ENCODE assay signal across 17 cellular contexts in genomic region chr3:183259621-183260020, GRCh38. TPM values are rescaled to one million over a fixed set of nuclear protein-coding genes. Genes with fewer than 3 reads are reported as not detected.
DNase-seq lines count a peak whose midpoint lies in the region; ATAC-seq and TF ChIP-seq lines count a peak whose summit lies in the region.
"Had no signal": no experiment of that assay in that cellular context is flagged by ENCODE, and none has a peak within 500 bp of the region (broad histone marks: within the 10 kb centered on the region; RNA-seq: fewer than 3 reads in every experiment).

No MANE protein-coding gene starts in this region.

- H3K79me2 ChIP-seq in mammary epithelial cell (ENCODE audit: insufficient read depth, low read length), result peaks cover 96% of the 10 kb centered on the region

- intact Hi-C loops in MCF 10A (cut with micrococcal nuclease), result loop anchor here (10.0 kb wide), 1 partner anchor 65 kb away; no protein-coding TSS in a partner anchor
- intact Hi-C loops in mammary epithelial cell (cut with micrococcal nuclease), result no loop called here
- intact Hi-C loops in upper lobe of right lung (cut with DNase I), result no loop called here

- no peaks in the 10 kb centered on the region for H3K27me3 ChIP-seq in mammary epithelial cell (ENCODE audit: insufficient read depth, low read length)
- H3K27me3 ChIP-seq in upper lobe of right lung, result no peaks in the 10 kb centered on the region

- TF ChIP-seq CTCF in MCF 10A (IDR thresholded peaks at IDR 0.05; ENCODE audit: unreplicated experiment), result no peak
- TF ChIP-seq CTCF in mammary epithelial cell (conservative IDR thresholded peaks at IDR 0.05 in 1 of 2, IDR thresholded peaks at IDR 0.05 in 1 of 2; ENCODE audit: extremely low read depth in 1 of 2, insufficient read depth in 1 of 2, low read depth in 1 of 2, low read length in 2 of 2), result no peak
- no peak for TF ChIP-seq CTCF in chondrocyte (IDR thresholded peaks at IDR 0.05)
- no peak for TF ChIP-seq CTCF in nephron progenitor cell (IDR thresholded peaks at IDR 0.05)
- TF ChIP-seq CTCF in upper lobe of right lung (IDR thresholded peaks at IDR 0.05), result no peak
- no peak for TF ChIP-seq CTCF in glutamatergic neuron (IDR thresholded peaks at IDR 0.05; ENCODE audit: partially characterized antibody, unreplicated experiment)

- H3K27ac Mint-ChIP-seq in MCF 10A (ENCODE audit: low read depth, unreplicated experiment), result peak overlapping the region; percentile 75
- H3K27ac Mint-ChIP-seq in chondrocyte (ENCODE audit: unreplicated experiment), result peak overlapping the region; percentile 62
- H3K27ac Mint-ChIP-seq in nephron progenitor cell, result peak overlapping the region; percentile 74
- no peak overlapping the region for H3K27ac Mint-ChIP-seq in glutamatergic neuron (ENCODE audit: unreplicated experiment)
- H3K27ac Mint-ChIP-seq: natural killer cell treated with Interleukin-12 subunit alpha and Interleukin-12 subunit beta and Interleukin-15 and Interleukin-18, amount 100 ng/mL, for 72 hours had no signal

- peak; percentile 11 for ATAC-seq in upper lobe of right lung
- ATAC-seq in HG02840 (IDR thresholded peaks at IDR 0.05; ENCODE audit: low FRiP score, unreplicated experiment), result no peak
- ATAC-seq: natural killer cell treated with Interleukin-12 subunit alpha and Interleukin-12 subunit beta and Interleukin-15 and Interleukin-18, amount 100 ng/mL, for 72 hours had no signal

- POLR2A ChIA-PET in MCF 10A (lab: Yijun Ruan, JAX), result interaction anchor here (0.8 to 10.9 kb wide), 6 partner anchors 9 to 112 kb away, joined by 3 to 219 read pairs (median 24); no protein-coding TSS in a partner anchor

- H3K9me3 ChIP-seq in mammary epithelial cell (replicated peaks; ENCODE audit: insufficient read depth, low read length), result no peaks in the 10 kb centered on the region
- H3K9me3 ChIP-seq in upper lobe of right lung, result no peaks in the 10 kb centered on the region
- H3K9me3 ChIP-seq: HAP-1 had no signal

- H2AFZ ChIP-seq in mammary epithelial cell (ENCODE audit: low read depth, low read length), result no peak overlapping the region

- no TSS peak for BruUV-seq in MCF 10A (replicated peaks; lab: Mats Ljungman, UMichigan)
- BruUV-seq in mammary epithelial cell (replicated peaks; lab: Mats Ljungman, UMichigan), result no TSS peak

- H3K36me3 ChIP-seq in mammary epithelial cell (ENCODE audit: insufficient read depth, low read length) (peaks cover 12% of the 10 kb centered on the region), upper lobe of right lung (no peaks in the 10 kb centered on the region)
- H3K36me3 ChIP-seq: HAP-1 had no signal

- in situ Hi-C loops in mammary epithelial cell (cut with MboI; ENCODE audit: low sequenced_read_pairs in 2 of 2), result loop anchor here in 1 of 2 donors (10.0 kb wide), 1 partner anchor 125 kb away; no protein-coding TSS in a partner anchor

- H3K27me3 Mint-ChIP-seq in MCF 10A (ENCODE audit: insufficient read depth, unreplicated experiment) (no peaks in the 10 kb centered on the region), chondrocyte (ENCODE audit: low read depth) (no peaks in the 10 kb centered on the region), nephron progenitor cell (ENCODE audit: low read depth, poor library complexity) (peaks cover 3% of the 10 kb centered on the region), glutamatergic neuron (ENCODE audit: unreplicated experiment) (peaks cover 8% of the 10 kb centered on the region)

- 78% methylated on average over 2 of the region's 2 CpGs for WGBS in mammary epithelial cell (ENCODE audit: low coverage, missing lambda C conversion rate)

- H3K4me1 ChIP-seq in mammary epithelial cell (ENCODE audit: insufficient read depth, low read length) (peaks cover 36% of the 10 kb centered on the region), upper lobe of right lung (peaks cover 29% of the 10 kb centered on the region)

- H3K4me2 ChIP-seq in mammary epithelial cell (ENCODE audit: insufficient read depth, low read depth, low read length), result no peak overlapping the region

- CTCF ChIA-PET in MCF 10A (lab: Yijun Ruan, JAX), result interaction anchor here (0.7 to 1.7 kb wide), 3 partner anchors 11 to 80 kb away, joined by 3 to 4 read pairs (median 3); no protein-coding TSS in a partner anchor
- CTCF ChIA-PET in mammary epithelial cell (lab: Charles Lee; ENCODE audit: low non-redundant PET), result interaction anchor here (0.7 kb wide), 1 partner anchor 161 kb away, joined by 4 read pairs; no protein-coding TSS in a partner anchor

- DNase-seq in MCF 10A (ENCODE audit: unreplicated experiment) (no peak), mammary epithelial cell (no peak), chondrocyte (ENCODE audit: low spot score) (no peak), nephron progenitor cell (no peak), upper lobe of right lung (no peak), glutamatergic neuron (no peak)
- DNase-seq in stimulated activated naive CD4-positive, alpha-beta T cell (lab: John Stamatoyannopoulos, UW), result no peak
- DNase-seq: activated naive CD4-positive, alpha-beta T cell treated with Interleukin-2 at 50 U/mL for 16 hours; central memory CD4-positive, alpha-beta T cell; kidney; NCI-H2171; NK-92 treated with Interleukin-12 subunit alpha and Interleukin-12 subunit beta, amount 100 ng/mL, for 24 hours; substantia nigra had no signal

- no peaks in the 10 kb centered on the region for H4K20me1 ChIP-seq in mammary epithelial cell (ENCODE audit: insufficient read depth, low read length)

- H3K4me1 Mint-ChIP-seq in MCF 10A (ENCODE audit: insufficient read depth, unreplicated experiment) (peaks cover 61% of the 10 kb centered on the region), chondrocyte (ENCODE audit: low read depth) (peaks cover 53% of the 10 kb centered on the region), nephron progenitor cell (peaks cover 50% of the 10 kb centered on the region), glutamatergic neuron (ENCODE audit: low read depth, unreplicated experiment) (no peaks in the 10 kb centered on the region)

- H3K4me3 ChIP-seq in mammary epithelial cell (replicated peaks in 1 of 3; ENCODE audit: insufficient read depth in 1 of 3, low read depth in 2 of 3, low read length in 3 of 3), result no peak overlapping the region
- H3K4me3 ChIP-seq in upper lobe of right lung, result no peak overlapping the region
- H3K4me3 ChIP-seq: HAP-1, skin epidermis had no signal

- H3K4me3 Mint-ChIP-seq in MCF 10A (ENCODE audit: unreplicated experiment) (peak overlapping the region; percentile 11), chondrocyte (ENCODE audit: unreplicated experiment) (no peak overlapping the region), nephron progenitor cell (no peak overlapping the region), glutamatergic neuron (ENCODE audit: unreplicated experiment) (no peak overlapping the region)
- H3K4me3 Mint-ChIP-seq: natural killer cell treated with Interleukin-12 subunit alpha and Interleukin-12 subunit beta and Interleukin-15 and Interleukin-18, amount 100 ng/mL, for 72 hours had no signal

- dilution Hi-C loops in mammary epithelial cell (cut with HindIII; ENCODE audit: low sequenced_read_pairs), result no loop called here

- no peak overlapping the region for H3K9ac ChIP-seq in mammary epithelial cell (ENCODE audit: insufficient read depth, low read length)

- H3K36me3 Mint-ChIP-seq in MCF 10A (ENCODE audit: insufficient read depth, unreplicated experiment) (peaks cover 11% of the 10 kb centered on the region), chondrocyte (ENCODE audit: low read depth) (no peaks in the 10 kb centered on the region), nephron progenitor cell (ENCODE audit: low read depth) (peaks cover 41% of the 10 kb centered on the region), glutamatergic neuron (ENCODE audit: unreplicated experiment) (peaks cover 6% of the 10 kb centered on the region)
- H3K36me3 Mint-ChIP-seq: natural killer cell treated with Interleukin-12 subunit alpha and Interleukin-12 subunit beta and Interleukin-15 and Interleukin-18, amount 100 ng/mL, for 72 hours had no signal

- H3K27ac ChIP-seq in mammary epithelial cell (ENCODE audit: insufficient read depth, low read depth, low read length) (no peak overlapping the region), upper lobe of right lung (peak overlapping the region; percentile 11)

- H3K9me3 Mint-ChIP-seq in MCF 10A (ENCODE audit: unreplicated experiment), result no peaks in the 10 kb centered on the region
- no peaks in the 10 kb centered on the region for H3K9me3 Mint-ChIP-seq in chondrocyte (ENCODE audit: low read depth)
- H3K9me3 Mint-ChIP-seq in nephron progenitor cell, result no peaks in the 10 kb centered on the region
- peaks cover 4% of the 10 kb centered on the region for H3K9me3 Mint-ChIP-seq in glutamatergic neuron (ENCODE audit: unreplicated experiment)
- H3K9me3 Mint-ChIP-seq: natural killer cell treated with Interleukin-12 subunit alpha and Interleukin-12 subunit beta and Interleukin-15 and Interleukin-18, amount 100 ng/mL, for 72 hours had no signal

RNA-seq across cellular contexts. Expression of gene B3GNT5, which starts 6.6 kb away (rescaled TPM):
- total RNA-seq in MCF 10A (2022) (80.1 and 104 TPM in 2 replicates), mammary epithelial cell (10 to 100 TPM in 1 of 2 donors, 1 to 10 TPM in 1; 9.3 to 54.1 TPM), chondrocyte (12.3 to 21.2 TPM (median 19.9 TPM) in 3 replicates), upper lobe of right lung (31.0 TPM), glutamatergic neuron (ENCODE audit: unreplicated experiment) (2.9 TPM)
- 27.6 TPM for polyA plus RNA-seq in mammary epithelial cell
- 42.8 TPM for polyA minus RNA-seq in mammary epithelial cell
